In genomic region chr11:26626346-26626745, GRCh38 we compare ENCODE assay signal across 31 cellular contexts. TPM values are rescaled to one million over a fixed set of nuclear protein-coding genes. Genes with fewer than 3 reads are reported as not detected.
DNase-seq lines count a peak whose midpoint lies in the region; ATAC-seq and TF ChIP-seq lines count a peak whose summit lies in the region.
"Had no signal": no experiment of that assay in that cellular context is flagged by ENCODE, and none has a peak within 500 bp of the region (broad histone marks: within the 10 kb centered on the region; RNA-seq: fewer than 3 reads in every experiment).

No MANE protein-coding gene starts in this region.

- TF ChIP-seq CTCF in cardiac fibroblast (IDR thresholded peaks at IDR 0.05; ENCODE audit: low read depth, low read length) (no peak), GM13977 (IDR thresholded peaks at IDR 0.05; ENCODE audit: extremely low read depth, insufficient read depth, missing control alignments) (no peak), GM13976 (IDR thresholded peaks at IDR 0.05; ENCODE audit: borderline replicate concordance, control extremely low read depth, extremely low read depth, insufficient read depth, missing control alignments) (no peak)

- DNase-seq in AG08395 (ENCODE audit: low spot score) (peak; percentile 3), RKO (ENCODE audit: low spot score) (peak; percentile 32), cardiac fibroblast (ENCODE audit: low read depth in 2 of 2) (peak; percentile 17 to 83), fibroblast of the conjunctiva (ENCODE audit: low read depth) (peak; percentile 23), GM13977 (ENCODE audit: low spot score) (no peak), sciatic nerve (ENCODE audit: low spot score) (no peak), NCI-H1694 treated with DMSO at 0.1 percent for 48 hours (lab: John Stamatoyannopoulos, UW) (no peak), GM13976 (ENCODE audit: low spot score) (no peak)
- DNase-seq: activated CD4-positive, alpha-beta T cell treated with anti-CD3 and anti-CD28 coated beads for 48 hours; activated naive CD8-positive, alpha-beta T cell treated with anti-CD3 and anti-CD28 coated beads for 36 hours; activated T-cell treated with anti-CD3 and anti-CD28 coated beads for 4 hours; AML-193; CD4-positive, alpha-beta T cell; dermis blood vessel endothelial cell; DND-41; endodermal cell; H7; Kasumi-1; NCI-H146; NCI-H2107; NCI-H446; NCI-H748 treated with DMSO at 0.1 percent for 48 hours; Peyer's patch; spleen; stimulated activated CD4-positive, alpha-beta T cell treated with anti-CD3 and anti-CD28 coated beads, Interleukin-2, amount 100 ng/mL, for 48 hours; stomach had no signal

- in situ Hi-C loops in GM13977 (cut with MboI; ENCODE audit: low pct_unique_long_range_greater_than_20kb, low sequenced_read_pairs, unreplicated experiment) (no loop called here), GM13976 (cut with MboI; ENCODE audit: low sequenced_read_pairs, unreplicated experiment) (no loop called here)

- no peak for ATAC-seq in sciatic nerve
- ATAC-seq: esophagus mucosa had no signal

- H3K4me3 ChIP-seq in cardiac fibroblast (replicated peaks in 1 of 2; ENCODE audit: low read depth in 2 of 2, low read length in 2 of 2), result no peak overlapping the region
- H3K4me3 ChIP-seq: ascending aorta, Peyer's patch, SJSA1, spleen, stomach had no signal

- intact Hi-C loops in sciatic nerve (cut with DNase I), result no loop called here

RNA-seq across cellular contexts. Expression of gene MUC15, which starts 54.3 kb away (rescaled TPM):
- not detected for total RNA-seq in sciatic nerve
- total RNA-seq: activated naive CD8-positive, alpha-beta T cell treated with anti-CD3 and anti-CD28 coated beads for 36 hours; ascending aorta; CD4-positive, alpha-beta T cell; dermis blood vessel endothelial cell; endodermal cell; H7; kidney epithelial cell; liver; Peyer's patch; SJSA1; spleen had no signal

Comparison
In these comparisons a context has a peak if more than half of its experiments do, and no peak if none do; other contexts are left out.
1. DNase-seq: peak in AG08395 (single experiment), RKO (single experiment), cardiac fibroblast (2 of 2) and fibroblast of the conjunctiva (single experiment); none in GM13977 (single experiment), sciatic nerve (single experiment), NCI-H1694 treated with DMSO at 0.1 percent for 48 hours (single experiment) and GM13976 (single experiment).